In the genomic region with DNA sequence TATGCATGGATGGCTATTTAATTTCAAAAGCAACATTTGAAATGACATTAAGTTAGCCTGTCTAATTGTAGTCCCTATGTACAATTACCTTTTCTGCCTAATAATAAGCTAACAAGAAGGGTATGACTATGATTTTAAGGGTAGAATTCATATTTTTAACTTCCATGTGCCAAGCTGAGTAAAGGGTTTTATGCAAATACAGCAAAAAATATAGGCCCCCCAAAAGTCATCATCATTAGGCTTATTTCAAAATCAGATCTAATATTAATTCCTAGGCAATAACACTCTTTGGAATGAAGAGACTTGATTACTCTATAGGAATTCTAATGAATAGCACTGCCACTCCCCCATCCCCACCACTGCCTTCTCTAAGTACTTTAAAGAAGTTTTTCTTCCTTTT, we compare ENCODE assay signal across 11 cellular contexts.
"Had no signal": no experiment of that assay in that cellular context is flagged by ENCODE, and none has a peak within 500 bp of the region (broad histone marks: within the 10 kb centered on the region; RNA-seq: fewer than 3 reads in every experiment).

No MANE protein-coding gene starts in this region.

- H3K4me1 ChIP-seq: HAP-1 had no signal

- H3K9me3 ChIP-seq: HAP-1 had no signal

- H3K9me3 Mint-ChIP-seq: GM23338, H9 had no signal

- H3K27ac ChIP-seq: GM23248 had no signal

- H3K4me2 ChIP-seq: GM23338 had no signal

- H2AFZ ChIP-seq: GM23248, GM23338 had no signal

- FAIRE-seq: H1, H54 had no signal

- ATAC-seq: GM23338, HCT116 had no signal

- H3K4me3 ChIP-seq: GM23248, GM23338, HAP-1 had no signal

- H3K27ac Mint-ChIP-seq: GM23338, H9, HFFc6 had no signal

- H3K9ac ChIP-seq: GM23248 had no signal

- H3K36me3 ChIP-seq: HAP-1 had no signal

- DNase-seq: GM23248, GOT3, H7, H9, HCEC 1CT, HFFc6 had no signal

- H3K4me3 Mint-ChIP-seq: GM23338, H9, HFFc6 had no signal
